In genomic region chr11:74696932-74697687, GRCh38 we compare ENCODE assay signal across 9 cellular contexts. TPM values are rescaled to one million over a fixed set of nuclear protein-coding genes. Genes with fewer than 3 reads are reported as not detected.
A peak's percentile ranks its signal among the peaks of the same experiment; 100 is the strongest.
DNase-seq lines count a peak whose midpoint lies in the region; ATAC-seq and TF ChIP-seq lines count a peak whose summit lies in the region.
"Had no signal": no experiment of that assay in that cellular context is flagged by ENCODE, and none has a peak within 500 bp of the region (broad histone marks: within the 10 kb centered on the region; RNA-seq: fewer than 3 reads in every experiment).

No MANE protein-coding gene starts in this region.

- peak; percentile 84 for TF ChIP-seq POLR2A in right lobe of liver (IDR thresholded peaks at IDR 0.05)

- H3K36me3 ChIP-seq in right lobe of liver (no peaks in the 10 kb centered on the region), stomach smooth muscle (ENCODE audit: control insufficient read depth in 2 of 2, insufficient read depth in 2 of 2, low read length in 2 of 2) (no peaks in the 10 kb centered on the region), HAP-1 (replicated peaks) (no peaks in the 10 kb centered on the region)

- peak overlapping the region; percentile 55 to 80 for H3K9ac ChIP-seq in stomach smooth muscle (ENCODE audit: low read length in 2 of 2)

- peak; percentile 86 to 94 (median 92) for ATAC-seq in right lobe of liver

- H3K27ac Mint-ChIP-seq in HFFc6, result peak overlapping the region; percentile 80
- no peak overlapping the region for H3K27ac Mint-ChIP-seq in osteocyte (ENCODE audit: unreplicated experiment)

- in situ Hi-C loops in HAP-1 (cut with MboI; ENCODE audit: low sequenced_read_pairs), result no loop called here

- H3K9me3 ChIP-seq in right lobe of liver (no peaks in the 10 kb centered on the region), stomach smooth muscle (ENCODE audit: control insufficient read depth in 2 of 2, low read length in 2 of 2) (no peaks in the 10 kb centered on the region), HAP-1 (no peaks in the 10 kb centered on the region)

- no peak for TF ChIP-seq CTCF in HFFc6 (IDR thresholded peaks at IDR 0.05)
- no peak for TF ChIP-seq CTCF in epithelial cell of esophagus (IDR thresholded peaks at IDR 0.05; ENCODE audit: insufficient read depth, low read depth, low read length, missing control alignments)
- no peak for TF ChIP-seq CTCF in right lobe of liver (IDR thresholded peaks at IDR 0.05)
- TF ChIP-seq CTCF in osteocyte (IDR thresholded peaks at IDR 0.05), result no peak

- H3K27me3 ChIP-seq in right lobe of liver (no peaks in the 10 kb centered on the region), stomach smooth muscle (ENCODE audit: control insufficient read depth in 1 of 2, insufficient read depth in 2 of 2, low read length in 2 of 2) (no peaks in the 10 kb centered on the region), HAP-1 (ENCODE audit: low read depth) (no peaks in the 10 kb centered on the region)

- H3K9me3 Mint-ChIP-seq in HFFc6 (no peaks in the 10 kb centered on the region), osteocyte (ENCODE audit: unreplicated experiment) (no peaks in the 10 kb centered on the region)

- H3K4me1 ChIP-seq in right lobe of liver (peaks cover 3 to 16% (median 7%) of the 10 kb centered on the region in 4 donors), stomach smooth muscle (ENCODE audit: control insufficient read depth, insufficient read depth, low read length) (peaks cover 39% of the 10 kb centered on the region), HAP-1 (no peaks in the 10 kb centered on the region)

- intact Hi-C loops in right lobe of liver (cut with DNase I), result no loop called here

- H3K36me3 Mint-ChIP-seq in HFFc6 (ENCODE audit: low read depth) (no peaks in the 10 kb centered on the region), osteocyte (ENCODE audit: unreplicated experiment) (no peaks in the 10 kb centered on the region)

- peaks cover 13% of the 10 kb centered on the region for H3K4me1 Mint-ChIP-seq in HFFc6 (ENCODE audit: low read depth)
- peaks cover under 1% of the 10 kb centered on the region for H3K4me1 Mint-ChIP-seq in osteocyte (ENCODE audit: unreplicated experiment)

- peak overlapping the region; percentile 75 for H3K4me3 Mint-ChIP-seq in HFFc6
- no peak overlapping the region for H3K4me3 Mint-ChIP-seq in osteocyte (ENCODE audit: unreplicated experiment)

- peak; percentile 47 for DNase-seq in HFFc6
- peak; percentile 78 for DNase-seq in epithelial cell of esophagus (ENCODE audit: low read depth)
- peak; percentile 90 to 94 (median 92) for DNase-seq in right lobe of liver
- no peak for DNase-seq in amygdala (lab: John Stamatoyannopoulos, UW)
- no peak for DNase-seq in HAP-1 (ENCODE audit: low spot score in 2 of 2)
- no peak for DNase-seq in SKM-1 (lab: John Stamatoyannopoulos, UW; ENCODE audit: unreplicated experiment)
- DNase-seq in osteocyte (ENCODE audit: extremely low spot score, unreplicated experiment), result no peak

- H3K27ac ChIP-seq in right lobe of liver (peak overlapping the region; percentile 86 to 96 (median 95)), stomach smooth muscle (ENCODE audit: low read length) (peak overlapping the region; percentile 95)

- WGBS in right lobe of liver (ENCODE audit: insufficient coverage, low coverage, low lambda C conversion rate, missing lambda C conversion rate), result 14% methylated on average over 12 of the region's 16 CpGs

- H3K4me3 ChIP-seq in epithelial cell of esophagus (ENCODE audit: low read length), result no peak overlapping the region
- H3K4me3 ChIP-seq in right lobe of liver, result peak overlapping the region; percentile 12 to 38 (median 35)
- peak overlapping the region in 1 of 2 donors; percentile 52 for H3K4me3 ChIP-seq in stomach smooth muscle (ENCODE audit: low read length in 2 of 2)
- H3K4me3 ChIP-seq in HAP-1, result no peak overlapping the region

- H3K27me3 Mint-ChIP-seq in HFFc6 (ENCODE audit: insufficient read depth), result peaks cover 14% of the 10 kb centered on the region
- H3K27me3 Mint-ChIP-seq in osteocyte (ENCODE audit: unreplicated experiment), result peaks cover 22% of the 10 kb centered on the region

RNA-seq across cellular contexts. Expression of gene CHRDL2, which starts 34.1 kb away (rescaled TPM):
- not detected for total RNA-seq in HFFc6 (2021; fragmentation: NEBNext Ultra II Directional; extraction: Animal tissue kit (Norgen Biotek cat#: 25700))
- total RNA-seq in right lobe of liver (10 to 100 TPM in 5 of 6 experiments, 1 to 10 TPM in 1; 2.9 to 41.4 (median 23.9) TPM), osteocyte (not detected in 2 replicates)
- total RNA-seq: mononuclear cell had no signal

RNA-seq across cellular contexts. Expression of gene RNF169, which starts 51.5 kb away (rescaled TPM):
- 10 to 100 TPM; 10.9 to 12.9 (median 12.2) TPM for total RNA-seq in HFFc6 (2021; fragmentation: NEBNext Ultra II Directional; extraction: Animal tissue kit (Norgen Biotek cat#: 25700))
- total RNA-seq in right lobe of liver (1 to 10 TPM; 4.7 to 7.7 (median 6.8) TPM), osteocyte (15.5 and 16.3 TPM in 2 replicates)

Comparison
In these comparisons a context has a peak if more than half of its experiments do, and no peak if none do; other contexts are left out.
1. DNase-seq: peak in HFFc6 (single experiment), epithelial cell of esophagus (single experiment) and right lobe of liver (3 of 3); none in amygdala (0 of 56), HAP-1 (0 of 2), SKM-1 (single experiment) and osteocyte (single experiment).
2. H3K4me3 ChIP-seq: peak in right lobe of liver (3 of 3); none in epithelial cell of esophagus (single experiment) and HAP-1 (single experiment).